9 cellular contexts compared by ENCODE assay signal in the genomic region with DNA sequence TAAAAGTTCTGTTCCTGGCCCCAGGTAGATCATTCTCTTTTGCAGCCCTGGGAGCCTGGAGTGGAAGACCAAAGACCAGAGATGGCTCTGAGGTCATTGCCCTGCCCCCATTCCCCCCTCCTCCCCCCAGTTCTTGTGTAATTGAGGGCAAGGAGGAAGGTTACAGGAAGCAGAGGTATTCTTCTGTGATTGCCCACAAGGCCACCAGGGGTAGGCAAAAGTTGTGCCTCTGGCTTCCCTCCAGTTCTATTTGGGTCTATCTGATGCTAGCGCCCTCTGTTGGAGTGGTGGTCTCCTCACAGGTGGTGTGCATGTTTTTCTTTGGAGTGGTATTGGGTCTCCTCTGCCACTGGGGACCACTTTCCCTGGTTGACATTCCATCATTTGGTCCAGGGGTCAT. TPM values are rescaled to one million over a fixed set of nuclear protein-coding genes. Genes with fewer than 3 reads are reported as not detected.
DNase-seq lines count a peak whose midpoint lies in the region; ATAC-seq and TF ChIP-seq lines count a peak whose summit lies in the region.
"Had no signal": no experiment of that assay in that cellular context is flagged by ENCODE, and none has a peak within 500 bp of the region (broad histone marks: within the 10 kb centered on the region; RNA-seq: fewer than 3 reads in every experiment).

No MANE protein-coding gene starts in this region.

- no peak overlapping the region for H3K9ac ChIP-seq in liver (ENCODE audit: low read depth in 1 of 2, low read length in 2 of 2)

- no peaks in the 10 kb centered on the region for H3K36me3 Mint-ChIP-seq in CD8-positive, alpha-beta T cell
- H3K36me3 Mint-ChIP-seq in activated T-cell treated with anti-CD3 and anti-CD28 coated beads, Interleukin-2, amount 50 U/mL, for 24 hours (ENCODE audit: low read depth), result no peaks in the 10 kb centered on the region

- CTCF ChIA-PET in CD8-positive, alpha-beta T cell (lab: Charles Lee), result interaction anchor here (0.9 to 12.2 kb wide), 4 partner anchors 191 to 479 kb away, joined by 4 to 394 read pairs (median 84); no protein-coding TSS in a partner anchor

- H3K27me3 ChIP-seq in CD8-positive, alpha-beta T cell (ENCODE audit: insufficient read depth, low read length), result no peaks in the 10 kb centered on the region
- no peaks in the 10 kb centered on the region for H3K27me3 ChIP-seq in liver (ENCODE audit: control insufficient read depth in 4 of 4, insufficient read depth in 4 of 4, low read length in 3 of 4)
- no peaks in the 10 kb centered on the region for H3K27me3 ChIP-seq in Peyer's patch

- POLR2A ChIA-PET in CD8-positive, alpha-beta T cell (lab: Charles Lee), result no interaction called here

- TF ChIP-seq POLR2A in Peyer's patch (IDR thresholded peaks at IDR 0.05), result no peak

- 84% methylated on average over 1 of the region's 1 CpG for WGBS in liver

- no peaks in the 10 kb centered on the region for H3K27me3 Mint-ChIP-seq in CD8-positive, alpha-beta T cell (ENCODE audit: low read depth)
- H3K27me3 Mint-ChIP-seq in activated T-cell treated with anti-CD3 and anti-CD28 coated beads, Interleukin-2, amount 50 U/mL, for 24 hours, result no peaks in the 10 kb centered on the region
- H3K27me3 Mint-ChIP-seq: stimulated activated naive CD8-positive, alpha-beta T cell treated with anti-CD3 and anti-CD28 coated beads, Interleukin-15, Interleukin-2, amounts not matched to agents 100 ng/mL and 50 ng/mL, for 24 hours had no signal

- no peak overlapping the region for H3K27ac ChIP-seq in CD8-positive, alpha-beta T cell (ENCODE audit: low read depth, low read length)
- H3K27ac ChIP-seq in liver (ENCODE audit: low read depth in 1 of 2, low read length in 2 of 2), result no peak overlapping the region
- H3K27ac ChIP-seq in Peyer's patch, result no peak overlapping the region

- H3K4me3 ChIP-seq in CD8-positive, alpha-beta T cell (ENCODE audit: low read depth, low read length), result no peak overlapping the region
- H3K4me3 ChIP-seq in liver (ENCODE audit: low read depth in 1 of 3, low read length in 3 of 3) (no peak overlapping the region), Peyer's patch (no peak overlapping the region)

- H3K4me1 Mint-ChIP-seq in CD8-positive, alpha-beta T cell (ENCODE audit: low read depth), result peaks cover 4% of the 10 kb centered on the region
- peaks cover 3% of the 10 kb centered on the region for H3K4me1 Mint-ChIP-seq in activated T-cell treated with anti-CD3 and anti-CD28 coated beads, Interleukin-2, amount 50 U/mL, for 24 hours (ENCODE audit: low read depth)

- H3K4me1 ChIP-seq in CD8-positive, alpha-beta T cell (ENCODE audit: insufficient read depth, low read length), result no peaks in the 10 kb centered on the region
- H3K4me1 ChIP-seq in liver (ENCODE audit: control insufficient read depth in 4 of 4, insufficient read depth in 4 of 4, low read length in 3 of 4) (no peaks in the 10 kb centered on the region), Peyer's patch (no peaks in the 10 kb centered on the region)

- H3K9me3 Mint-ChIP-seq in CD8-positive, alpha-beta T cell, result no peaks in the 10 kb centered on the region
- H3K9me3 Mint-ChIP-seq in activated T-cell treated with anti-CD3 and anti-CD28 coated beads, Interleukin-2, amount 50 U/mL, for 24 hours, result no peaks in the 10 kb centered on the region
- H3K9me3 Mint-ChIP-seq: stimulated activated naive CD8-positive, alpha-beta T cell treated with anti-CD3 and anti-CD28 coated beads, Interleukin-15, Interleukin-2, amounts not matched to agents 100 ng/mL and 50 ng/mL, for 24 hours had no signal

- no peak overlapping the region for H3K27ac Mint-ChIP-seq in CD8-positive, alpha-beta T cell
- no peak overlapping the region for H3K27ac Mint-ChIP-seq in activated T-cell treated with anti-CD3 and anti-CD28 coated beads, Interleukin-2, amount 50 U/mL, for 24 hours
- H3K27ac Mint-ChIP-seq: stimulated activated naive CD8-positive, alpha-beta T cell treated with anti-CD3 and anti-CD28 coated beads, Interleukin-15, Interleukin-2, amounts not matched to agents 100 ng/mL and 50 ng/mL, for 24 hours had no signal

- TF ChIP-seq RAD21 in liver (IDR thresholded peaks at IDR 0.05), result peak in 1 of 2 donors; percentile 53

- ATAC-seq in CD8-positive, alpha-beta T cell, result peak; percentile 84
- ATAC-seq in HG02623 (IDR thresholded peaks at IDR 0.05; ENCODE audit: unreplicated experiment) (no peak), GM19463 (IDR thresholded peaks at IDR 0.05; ENCODE audit: unreplicated experiment) (no peak), HG03159 (IDR thresholded peaks at IDR 0.05; ENCODE audit: unreplicated experiment) (no peak)

- intact Hi-C loops in CD8-positive, alpha-beta T cell (cut with DNase I, micrococcal nuclease), result loop anchor here (5.0 kb wide), 2 partner anchors 183 to 1058 kb away; a partner anchor contains a TSS

- TF ChIP-seq CTCF in CD8-positive, alpha-beta T cell (IDR thresholded peaks at IDR 0.05), result peak; percentile 45
- peak; percentile 33; the same call in 1 of the 2 replicates for TF ChIP-seq CTCF in LNCAP (IDR thresholded peaks at IDR 0.05)
- TF ChIP-seq CTCF in liver (IDR thresholded peaks at IDR 0.05; ENCODE audit: low read depth, low read length, missing input control), result no peak
- TF ChIP-seq CTCF in Peyer's patch (IDR thresholded peaks at IDR 0.05), result peak in 2 of 6 experiments; percentile 8 to 32

- H3K36me3 ChIP-seq in CD8-positive, alpha-beta T cell (ENCODE audit: insufficient read depth, low read length), result no peaks in the 10 kb centered on the region
- H3K36me3 ChIP-seq in liver (ENCODE audit: control insufficient read depth in 4 of 4, insufficient read depth in 3 of 4, low read depth in 1 of 4, low read length in 3 of 4) (no peaks in the 10 kb centered on the region), Peyer's patch (no peaks in the 10 kb centered on the region)

- DNase-seq in CD8-positive, alpha-beta T cell, result peak in 2 of 7 experiments; percentile 23 to 64
- peak; percentile 36 for DNase-seq in activated T-cell treated with anti-CD3 and anti-CD28 coated beads, Interleukin-2, amount 50 U/mL, for 24 hours
- no peak for DNase-seq in Peyer's patch

- no peak overlapping the region for H3K4me3 Mint-ChIP-seq in CD8-positive, alpha-beta T cell
- no peak overlapping the region for H3K4me3 Mint-ChIP-seq in activated T-cell treated with anti-CD3 and anti-CD28 coated beads, Interleukin-2, amount 50 U/mL, for 24 hours
- H3K4me3 Mint-ChIP-seq: stimulated activated naive CD8-positive, alpha-beta T cell treated with anti-CD3 and anti-CD28 coated beads, Interleukin-15, Interleukin-2, amounts not matched to agents 100 ng/mL and 50 ng/mL, for 24 hours had no signal

- no peaks in the 10 kb centered on the region for H3K9me3 ChIP-seq in CD8-positive, alpha-beta T cell (ENCODE audit: low read length)
- no peaks in the 10 kb centered on the region for H3K9me3 ChIP-seq in liver (ENCODE audit: control insufficient read depth in 4 of 4, low read length in 3 of 4)
- H3K9me3 ChIP-seq in Peyer's patch, result no peaks in the 10 kb centered on the region

TF ChIP-seq in liver, 16 proteins besides CTCF, POLR2A, EP300 and RAD21:
- no peak for TF ChIP-seq NR2F2 (IDR thresholded peaks at IDR 0.05)
- TF ChIP-seq RXRA (IDR thresholded peaks at IDR 0.05), result peak; percentile 22 to 52
- TF ChIP-seq JUND (IDR thresholded peaks at IDR 0.05), result no peak
- TF ChIP-seq HNF4A (conservative IDR thresholded peaks at IDR 0.05), result peak in 1 of 2 donors; percentile 17

RNA-seq across cellular contexts. Expression of a gene that starts 41.2 kb away (rescaled TPM):
- 10 to 100 TPM; 80.8 to 83.0 TPM for total RNA-seq in CD8-positive, alpha-beta T cell
- total RNA-seq in liver, result 10 to 100 TPM in 1 of 2 donors, 1 to 10 TPM in 1; 9.8 to 16.6 TPM
- polyA plus RNA-seq in liver, result 10 to 100 TPM in 1 of 2 donors, 1 to 10 TPM in 1; 5.7 to 10.4 TPM
- 10 to 100 TPM; 32.4 to 64.4 (median 47.6) TPM for total RNA-seq in Peyer's patch
